Comparison of ENCODE assay signal across 12 cellular contexts in the genomic region with DNA sequence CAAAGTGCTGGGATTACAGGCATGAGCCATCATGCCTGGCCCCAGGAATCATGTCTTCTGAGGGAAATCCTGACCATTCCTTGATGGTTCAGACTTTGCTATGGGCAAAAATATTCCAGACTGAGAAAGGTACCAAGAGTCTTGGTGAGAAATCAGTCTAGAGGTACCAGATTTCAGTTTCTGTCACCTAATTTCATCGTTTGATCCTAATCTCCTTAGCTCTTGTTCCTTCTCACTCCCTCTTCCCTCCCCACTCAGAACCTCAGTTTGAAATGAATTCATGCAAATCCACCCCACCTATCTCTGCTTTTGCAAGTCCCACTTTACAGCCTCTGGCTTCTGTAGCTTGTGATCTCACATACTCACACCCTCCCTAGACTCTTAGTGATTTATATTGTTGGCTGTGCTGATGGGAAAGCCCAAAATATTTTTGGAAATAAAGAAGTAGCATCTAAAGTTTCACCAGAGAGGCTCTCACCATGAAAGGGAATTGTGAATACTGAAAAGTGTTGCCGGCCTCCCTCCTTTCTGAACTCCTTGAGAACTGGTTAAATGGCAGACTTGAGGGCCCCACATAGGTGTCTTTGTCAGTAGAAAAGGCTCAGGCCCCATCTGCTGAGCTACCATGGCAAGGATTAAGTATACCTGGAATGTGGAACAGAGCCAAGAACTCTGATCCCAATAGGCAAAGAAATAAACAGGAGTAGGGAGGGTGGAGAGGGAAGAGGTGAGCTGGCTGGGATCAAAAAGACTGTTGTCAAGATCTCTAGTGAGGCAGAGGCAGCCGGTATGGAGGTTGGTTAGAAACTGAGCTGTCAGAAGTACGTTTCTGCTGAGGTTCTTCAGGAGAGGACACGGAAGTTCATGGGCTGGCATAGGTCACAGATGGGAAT.
A peak's percentile ranks its signal among the peaks of the same experiment; 100 is the strongest.
DNase-seq lines count a peak whose midpoint lies in the region; ATAC-seq and TF ChIP-seq lines count a peak whose summit lies in the region.
"Had no signal": no experiment of that assay in that cellular context is flagged by ENCODE, and none has a peak within 500 bp of the region (broad histone marks: within the 10 kb centered on the region; RNA-seq: fewer than 3 reads in every experiment).

No MANE protein-coding gene starts in this region.

- ATAC-seq in SK-N-SH treated with all-trans-retinoic acid at 6 μM for 48 hours (no peak), GM18505 (IDR thresholded peaks at IDR 0.05; ENCODE audit: unreplicated experiment) (no peak)
- ATAC-seq in stimulated activated naive B cell treated with anti-CD40 and anti-IgM and Interleukin-4, amounts not matched to agents 10 μg/mL and 1 μg/mL and 100 μg/mL, for 72 hours (replicated peaks) = no peak

- H3K36me3 ChIP-seq in SK-N-SH (replicated peaks in 1 of 2; ENCODE audit: control insufficient read depth in 1 of 2, insufficient read depth in 2 of 2, low read length in 1 of 2) = peaks cover 0 to 13% of the 10 kb centered on the region in 2 experiments
- H3K36me3 ChIP-seq in A673 (ENCODE audit: insufficient read depth, low read length, poor library complexity, severe bottlenecking) = no peaks in the 10 kb centered on the region
- H3K36me3 ChIP-seq: SJSA1 had no signal

- no TSS peak for BruUV-seq in A673 (replicated peaks; lab: Mats Ljungman, UMichigan)

- TF ChIP-seq EP300 in SK-N-SH (IDR thresholded peaks at IDR 0.05; ENCODE audit: borderline replicate concordance in 1 of 2, low read depth in 1 of 2, low read length in 1 of 2) (no peak), Ishikawa (IDR thresholded peaks at IDR 0.05; ENCODE audit: borderline replicate concordance) (no peak)

- no peak overlapping the region for H3K4me3 Mint-ChIP-seq in stimulated activated naive B cell treated with anti-CD40 and anti-IgM and Interleukin-4, amounts not matched to agents 10 μg/mL and 1 μg/mL and 100 μg/mL, for 72 hours
- H3K4me3 Mint-ChIP-seq: central memory CD8-positive, alpha-beta T cell had no signal

- H3K27me3 ChIP-seq in SK-N-SH (ENCODE audit: insufficient read depth) = no peaks in the 10 kb centered on the region
- no peaks in the 10 kb centered on the region for H3K27me3 ChIP-seq in dorsolateral prefrontal cortex
- no peaks in the 10 kb centered on the region for H3K27me3 ChIP-seq in A673 (replicated peaks; ENCODE audit: insufficient read depth, low read depth, low read length, poor library complexity)
- H3K27me3 ChIP-seq: SJSA1 had no signal

- peak overlapping the region; percentile 76 for H3K27ac Mint-ChIP-seq in stimulated activated naive B cell treated with anti-CD40 and anti-IgM and Interleukin-4, amounts not matched to agents 10 μg/mL and 1 μg/mL and 100 μg/mL, for 72 hours

- TF ChIP-seq POLR2A in GM18505 (IDR thresholded peaks at IDR 0.05; ENCODE audit: borderline replicate concordance, extremely low read depth, insufficient read depth, insufficient read length) = no peak

- CTCF ChIA-PET in SK-N-SH (lab: Yijun Ruan, JAX) = interaction anchor here (0.6 to 1.7 kb wide), 3 partner anchors 75 to 229 kb away, joined by 3 read pairs; partner anchors contain the start of gene MAML2
- CTCF ChIA-PET in A673 (lab: Charles Lee) = interaction anchor here (0.7 kb wide), 1 partner anchor 91 kb away, joined by 3 read pairs; no protein-coding TSS in a partner anchor

- H3K36me3 Mint-ChIP-seq in stimulated activated naive B cell treated with anti-CD40 and anti-IgM and Interleukin-4, amounts not matched to agents 10 μg/mL and 1 μg/mL and 100 μg/mL, for 72 hours = peaks cover 0 to 25% of the 10 kb centered on the region in 2 donors

- H2AFZ ChIP-seq in SK-N-SH (ENCODE audit: low read depth) = no peak overlapping the region

- H3K27ac ChIP-seq in SK-N-SH (ENCODE audit: low read depth in 2 of 2, low read length in 1 of 2) (peak overlapping the region; percentile 93 to 97), dorsolateral prefrontal cortex (peak overlapping the region in 32 of 59 donors; percentile 3 to 88 (median 54)), A673 (ENCODE audit: low read depth, low read length, poor library complexity, severe bottlenecking) (no peak overlapping the region)
- H3K27ac ChIP-seq: SJSA1 had no signal

- H3K27me3 Mint-ChIP-seq in stimulated activated naive B cell treated with anti-CD40 and anti-IgM and Interleukin-4, amounts not matched to agents 10 μg/mL and 1 μg/mL and 100 μg/mL, for 72 hours = no peaks in the 10 kb centered on the region
- H3K27me3 Mint-ChIP-seq: central memory CD8-positive, alpha-beta T cell had no signal

- H3K9ac ChIP-seq in SK-N-SH = peak overlapping the region; percentile 63; the same call in 1 of the 2 replicates

- peaks cover 27 to 35% of the 10 kb centered on the region in 2 donors for H3K4me1 Mint-ChIP-seq in stimulated activated naive B cell treated with anti-CD40 and anti-IgM and Interleukin-4, amounts not matched to agents 10 μg/mL and 1 μg/mL and 100 μg/mL, for 72 hours

- WGBS in SK-N-SH (ENCODE audit: low lambda C conversion rate) = 84% methylated on average over 5 of the region's 5 CpGs

- TF ChIP-seq RAD21 in SK-N-SH (IDR thresholded peaks at IDR 0.05; ENCODE audit: low read length) = no peak
- no peak for TF ChIP-seq RAD21 in Ishikawa (IDR thresholded peaks at IDR 0.05; ENCODE audit: low read depth)

- no peaks in the 10 kb centered on the region for H4K20me1 ChIP-seq in SK-N-SH (ENCODE audit: insufficient read depth)

- H3K9me3 Mint-ChIP-seq in stimulated activated naive B cell treated with anti-CD40 and anti-IgM and Interleukin-4, amounts not matched to agents 10 μg/mL and 1 μg/mL and 100 μg/mL, for 72 hours = no peaks in the 10 kb centered on the region
- H3K9me3 Mint-ChIP-seq: central memory CD8-positive, alpha-beta T cell had no signal

- H3K9me2 ChIP-seq in SK-N-SH = no peaks in the 10 kb centered on the region

- H3K79me2 ChIP-seq in SK-N-SH (ENCODE audit: insufficient read depth) = peaks cover 53% of the 10 kb centered on the region

- H3K4me2 ChIP-seq in SK-N-SH = 0 out of 2 replicates have a peak overlapping the region, but pooled peaks have one; percentile 1

- POLR2A ChIA-PET in SK-N-SH (lab: Yijun Ruan, JAX) (no interaction called here), A673 (lab: Charles Lee; ENCODE audit: low non-redundant PET) (no interaction called here)

- peaks cover 27% of the 10 kb centered on the region for H3F3A ChIP-seq in SK-N-SH (replicated peaks; ENCODE audit: insufficient read depth)

- TF ChIP-seq CTCF in SK-N-SH (IDR thresholded peaks at IDR 0.05) (no peak), dorsolateral prefrontal cortex (IDR thresholded peaks at IDR 0.05 in 54 of 56, conservative IDR thresholded peaks at IDR 0.05 in 2 of 56; ENCODE audit: low read depth in 1 of 56, partially characterized antibody in 56 of 56) (no peak), A673 (conservative IDR thresholded peaks at IDR 0.05; ENCODE audit: low read depth, low read length) (no peak)

- H3K4me3 ChIP-seq in SK-N-SH (ENCODE audit: low read depth in 2 of 2, low read length in 1 of 2) (no peak overlapping the region), dorsolateral prefrontal cortex (no peak overlapping the region), A673 (ENCODE audit: low read depth, low read length, poor library complexity, severe bottlenecking) (no peak overlapping the region)
- H3K4me3 ChIP-seq: SJSA1 had no signal

- DNase-seq in SK-N-SH (no peak), dorsolateral prefrontal cortex (no peak), A673 (ENCODE audit: low spot score) (no peak), NCI-H2196 treated with DMSO at 0.1 percent for 48 hours (lab: John Stamatoyannopoulos, UW; ENCODE audit: unreplicated experiment) (no peak)
- no peak for DNase-seq in stimulated activated naive B cell treated with anti-CD40 and anti-IgM and Interleukin-4, amounts not matched to agents 10 μg/mL and 1 μg/mL and 100 μg/mL, for 72 hours
- DNase-seq: NCI-H2029; stimulated activated CD4-positive, alpha-beta T cell treated with anti-CD3 and anti-CD28 coated beads, Interleukin-2, amount 100 ng/mL, for 48 hours had no signal

- H3K4me1 ChIP-seq in SK-N-SH (ENCODE audit: control insufficient read depth in 1 of 2, insufficient read depth in 2 of 2, low read depth in 1 of 2, low read length in 1 of 2) = peaks cover 15 to 34% of the 10 kb centered on the region in 2 experiments
- peaks cover 29% of the 10 kb centered on the region for H3K4me1 ChIP-seq in A673 (ENCODE audit: insufficient read depth, low read length, poor library complexity, severe bottlenecking)

- intact Hi-C loops in dorsolateral prefrontal cortex (cut with DNase I) (no loop called here), A673 (cut with micrococcal nuclease; ENCODE audit: unreplicated experiment) (no loop called here)

- H3K9me3 ChIP-seq in SK-N-SH = no peaks in the 10 kb centered on the region
- no peaks in the 10 kb centered on the region for H3K9me3 ChIP-seq in A673 (ENCODE audit: low read depth, low read length, poor library complexity, severe bottlenecking)
- H3K9me3 ChIP-seq: SJSA1 had no signal

TF ChIP-seq in SK-N-SH, 30 proteins besides CTCF, POLR2A, EP300 and RAD21 (continues in another document):
- 0 out of 2 replicates have a peak, but pooled peaks have one; percentile 7 for TF ChIP-seq NFIC (IDR thresholded peaks at IDR 0.05; ENCODE audit: borderline replicate concordance)
- no peak for TF ChIP-seq FOSL2 (IDR thresholded peaks at IDR 0.05; ENCODE audit: borderline replicate concordance, low read depth)
- TF ChIP-seq FOXJ3 (CRISPR knock-in tag; IDR thresholded peaks at IDR 0.05) = no peak

TF ChIP-seq in Ishikawa, 13 proteins besides CTCF, POLR2A, EP300 and RAD21 (continues in another document):
- TF ChIP-seq FOXM1 (IDR thresholded peaks at IDR 0.05; ENCODE audit: borderline replicate concordance, low read depth) (no peak), USF1 (IDR thresholded peaks at IDR 0.05) (no peak), MAX (IDR thresholded peaks at IDR 0.05) (no peak), TAF1 (IDR thresholded peaks at IDR 0.05; ENCODE audit: low read depth) (no peak)
